8 cellular contexts compared by ENCODE assay signal in genomic region chr15:78108300-78109084, GRCh38. TPM values are rescaled to one million over a fixed set of nuclear protein-coding genes. Genes with fewer than 3 reads are reported as not detected.
A peak's percentile ranks its signal among the peaks of the same experiment; 100 is the strongest.
DNase-seq lines count a peak whose midpoint lies in the region; ATAC-seq lines count a peak whose summit lies in the region.

No MANE protein-coding gene starts in this region.

- no peak for ATAC-seq in HG03196 (IDR thresholded peaks at IDR 0.05; ENCODE audit: unreplicated experiment)

- no peaks in the 10 kb centered on the region for H3K27me3 ChIP-seq in HAP-1 (ENCODE audit: low read depth)

- in situ Hi-C loops in HAP-1 (cut with MboI; ENCODE audit: low sequenced_read_pairs) = loop anchor here (5.0 kb wide), 2 partner anchors 101 to 151 kb away; no protein-coding TSS in a partner anchor

- no peaks in the 10 kb centered on the region; the same call in 1 of the 2 replicates for H3K36me3 ChIP-seq in HAP-1 (replicated peaks)

- no peaks in the 10 kb centered on the region for H3K9me3 ChIP-seq in HAP-1

- H3K4me3 ChIP-seq in HAP-1 = no peak overlapping the region

- DNase-seq in COLO829 (ENCODE audit: low spot score) (peak; percentile 45), HAP-1 (ENCODE audit: low spot score in 2 of 2) (peak; percentile 85 to 93), NCI-H460 (ENCODE audit: extremely low read depth, low read depth) (peak; percentile 82), caudate nucleus (lab: John Stamatoyannopoulos, UW) (peak in 56 of 61 donors; percentile 19 to 82 (median 51)), kidney glomerular epithelial cell (lab: John Stamatoyannopoulos, UW) (peak; percentile 76)
- DNase-seq in activated CD4-positive, CD25-positive, alpha-beta regulatory T cell treated with anti-CD3 and anti-CD28 coated beads, Interleukin-2, amount 50 U/mL, for 72 hours = peak; percentile 75
- peak; percentile 83 to 84 for DNase-seq in stimulated activated CD4-positive, alpha-beta T cell treated with anti-CD3 and anti-CD28 coated beads, Interleukin-2, amount 100 ng/mL, for 24 hours

- H3K4me1 ChIP-seq in HAP-1 = peaks cover under 1% of the 10 kb centered on the region

- no peak overlapping the region for H3K27ac ChIP-seq in caudate nucleus (ENCODE audit: low read depth, low read length)

RNA-seq across cellular contexts. Expression of gene SH2D7, which starts 16.1 kb away (rescaled TPM):
- total RNA-seq in NCI-H460 (2014; rRNA removed; shearing (Covaris generic)) = not detected in 2 replicates
- not detected in 2 replicates for polyA plus RNA-seq in NCI-H460 (2014; cell fraction: nucleus; rRNA removed)

RNA-seq across cellular contexts. Expression of gene CIB2, which starts 22.8 kb away (rescaled TPM):
- total RNA-seq in NCI-H460 (2014; rRNA removed; shearing (Covaris generic)) = 5.2 and 6.2 TPM in 2 replicates
- polyA plus RNA-seq in NCI-H460 (2014; cell fraction: nucleus; rRNA removed) = 4.3 and 14.7 TPM in 2 replicates

RNA-seq across cellular contexts. Expression of gene TBC1D2B, which starts 31.0 kb away (rescaled TPM):
- 3.7 and 4.8 TPM in 2 replicates for total RNA-seq in NCI-H460 (2014; rRNA removed; shearing (Covaris generic))
- polyA plus RNA-seq in NCI-H460 (2014; cell fraction: nucleus; rRNA removed) = 9.6 and 13.4 TPM in 2 replicates

RNA-seq across cellular contexts. Expression of gene IDH3A, which starts 40.7 kb away (rescaled TPM):
- total RNA-seq in NCI-H460 (2014; rRNA removed; shearing (Covaris generic)) = 71.0 and 95.0 TPM in 2 replicates
- 122 and 207 TPM in 2 replicates for polyA plus RNA-seq in NCI-H460 (2014; cell fraction: nucleus; rRNA removed)
